8 cellular contexts compared by ENCODE assay signal in the genomic region with DNA sequence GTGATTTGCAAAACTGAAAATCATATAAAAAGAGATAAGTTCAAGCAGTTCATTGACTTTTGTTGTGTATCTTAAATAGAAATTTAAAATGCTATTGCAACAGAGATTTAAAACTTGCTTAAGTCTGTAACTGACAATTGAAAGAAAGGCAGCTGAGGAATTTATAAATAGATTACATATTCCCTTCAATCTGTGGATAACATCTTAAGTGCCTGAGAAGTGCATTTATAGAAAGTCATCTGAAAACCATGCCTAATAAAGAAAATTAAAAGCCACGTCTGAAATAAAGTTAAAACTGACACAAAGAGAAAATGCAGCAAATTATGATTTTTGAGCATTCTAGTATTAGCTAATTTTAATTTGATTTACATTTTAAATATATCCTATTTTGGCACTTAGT.
"Had no signal": no experiment of that assay in that cellular context is flagged by ENCODE, and none has a peak within 500 bp of the region (broad histone marks: within the 10 kb centered on the region; RNA-seq: fewer than 3 reads in every experiment).

No MANE protein-coding gene starts in this region.

- FAIRE-seq: H1, H54, HTR-8/SVneo, K562 had no signal

- DNase-seq: H9, HCEC 1CT, IMR-90 had no signal

- ATAC-seq: GM23338, K562 had no signal

- H2AFZ ChIP-seq: GM23338 had no signal

- H3K4me2 ChIP-seq: GM23338 had no signal

- H3K4me3 ChIP-seq: GM23338, K562 had no signal
